1 cellular context compared by ENCODE assay signal in the genomic region with DNA sequence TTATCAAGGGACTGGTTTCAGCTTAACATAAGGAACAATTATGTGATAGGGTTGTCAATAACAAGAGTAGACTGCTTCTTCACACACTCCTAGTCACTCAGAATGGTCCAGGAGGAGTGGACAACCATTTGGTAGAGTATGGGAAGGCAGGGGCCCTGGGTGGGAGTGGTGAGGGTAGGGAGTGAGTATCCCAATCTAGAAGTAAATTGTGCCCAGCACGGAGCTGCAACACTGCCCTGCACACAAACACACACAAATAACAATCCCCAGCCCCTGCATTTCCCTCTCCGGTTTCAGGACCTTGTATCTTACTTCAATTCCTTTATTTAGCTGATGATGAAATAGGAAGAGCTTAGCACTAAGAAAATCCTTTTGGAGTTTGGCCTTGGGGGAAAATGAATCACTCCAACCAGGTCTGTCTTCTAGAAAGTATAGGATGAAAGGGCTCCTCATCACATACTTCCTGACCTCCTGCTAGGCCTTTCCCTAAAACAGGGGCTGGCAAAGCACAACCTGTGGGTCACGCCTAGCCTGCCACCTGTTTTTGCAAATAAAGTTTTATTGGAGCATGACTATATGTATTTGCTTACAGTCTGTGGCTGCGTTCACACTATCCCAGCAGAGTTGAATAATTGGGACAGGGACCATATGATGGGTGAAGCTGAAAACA.
TF ChIP-seq lines count a peak whose summit lies in the region.

No MANE protein-coding gene starts in this region.

TF ChIP-seq in liver, 16 proteins besides CTCF, POLR2A, EP300 and RAD21 (continued from another document):
- TF ChIP-seq, protein P1, sequence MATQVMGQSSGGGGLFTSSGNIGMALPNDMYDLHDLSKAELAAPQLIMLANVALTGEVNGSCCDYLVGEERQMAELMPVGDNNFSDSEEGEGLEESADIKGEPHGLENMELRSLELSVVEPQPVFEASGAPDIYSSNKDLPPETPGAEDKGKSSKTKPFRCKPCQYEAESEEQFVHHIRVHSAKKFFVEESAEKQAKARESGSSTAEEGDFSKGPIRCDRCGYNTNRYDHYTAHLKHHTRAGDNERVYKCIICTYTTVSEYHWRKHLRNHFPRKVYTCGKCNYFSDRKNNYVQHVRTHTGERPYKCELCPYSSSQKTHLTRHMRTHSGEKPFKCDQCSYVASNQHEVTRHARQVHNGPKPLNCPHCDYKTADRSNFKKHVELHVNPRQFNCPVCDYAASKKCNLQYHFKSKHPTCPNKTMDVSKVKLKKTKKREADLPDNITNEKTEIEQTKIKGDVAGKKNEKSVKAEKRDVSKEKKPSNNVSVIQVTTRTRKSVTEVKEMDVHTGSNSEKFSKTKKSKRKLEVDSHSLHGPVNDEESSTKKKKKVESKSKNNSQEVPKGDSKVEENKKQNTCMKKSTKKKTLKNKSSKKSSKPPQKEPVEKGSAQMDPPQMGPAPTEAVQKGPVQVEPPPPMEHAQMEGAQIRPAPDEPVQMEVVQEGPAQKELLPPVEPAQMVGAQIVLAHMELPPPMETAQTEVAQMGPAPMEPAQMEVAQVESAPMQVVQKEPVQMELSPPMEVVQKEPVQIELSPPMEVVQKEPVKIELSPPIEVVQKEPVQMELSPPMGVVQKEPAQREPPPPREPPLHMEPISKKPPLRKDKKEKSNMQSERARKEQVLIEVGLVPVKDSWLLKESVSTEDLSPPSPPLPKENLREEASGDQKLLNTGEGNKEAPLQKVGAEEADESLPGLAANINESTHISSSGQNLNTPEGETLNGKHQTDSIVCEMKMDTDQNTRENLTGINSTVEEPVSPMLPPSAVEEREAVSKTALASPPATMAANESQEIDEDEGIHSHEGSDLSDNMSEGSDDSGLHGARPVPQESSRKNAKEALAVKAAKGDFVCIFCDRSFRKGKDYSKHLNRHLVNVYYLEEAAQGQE (IDR thresholded peaks at IDR 0.05), result no peak
- no peak for TF ChIP-seq NR2F2 (IDR thresholded peaks at IDR 0.05)
- TF ChIP-seq FOXA1 (IDR thresholded peaks at IDR 0.05), result no peak
- TF ChIP-seq HNF4G (IDR thresholded peaks at IDR 0.05), result no peak
- no peak for TF ChIP-seq RXRA (IDR thresholded peaks at IDR 0.05)
- TF ChIP-seq EGR1 (IDR thresholded peaks at IDR 0.05; ENCODE audit: low read depth in 2 of 2), result no peak
- TF ChIP-seq YY1 (IDR thresholded peaks at IDR 0.05), result no peak
- no peak for TF ChIP-seq GABPA (IDR thresholded peaks at IDR 0.05 in 1 of 2, conservative IDR thresholded peaks at IDR 0.05 in 1 of 2)
